In genomic region chr14:58947816-58948440, GRCh38 we compare ENCODE assay signal across 10 cellular contexts.
DNase-seq lines count a peak whose midpoint lies in the region; ATAC-seq and TF ChIP-seq lines count a peak whose summit lies in the region.
"Had no signal": no experiment of that assay in that cellular context is flagged by ENCODE, and none has a peak within 500 bp of the region (broad histone marks: within the 10 kb centered on the region; RNA-seq: fewer than 3 reads in every experiment).

No MANE protein-coding gene starts in this region.

- DNase-seq in HEK293T (ENCODE audit: extremely low spot score) (peak; percentile 13), NCI-H526 treated with DMSO at 0.1 percent for 48 hours (lab: John Stamatoyannopoulos, UW) (peak; percentile 23), dermis blood vessel endothelial cell (peak; percentile 1), osteocyte (ENCODE audit: extremely low spot score, unreplicated experiment) (no peak), middle frontal gyrus (ENCODE audit: extremely low spot score, low spot score) (no peak), NCI-H446 treated with DMSO at 0.1 percent for 48 hours (lab: John Stamatoyannopoulos, UW) (no peak)
- DNase-seq: activated CD4-positive, CD25-positive, alpha-beta regulatory T cell treated with anti-CD3 and anti-CD28 coated beads, Interleukin-2, amount 50 U/mL, for 72 hours had no signal

- H3K27ac Mint-ChIP-seq in osteocyte (ENCODE audit: unreplicated experiment): no peak overlapping the region

- peaks cover 3% of the 10 kb centered on the region for H3K4me1 Mint-ChIP-seq in osteocyte (ENCODE audit: unreplicated experiment)

- H3K4me3 Mint-ChIP-seq in osteocyte (ENCODE audit: unreplicated experiment): no peak overlapping the region

- ATAC-seq in GM18511 (IDR thresholded peaks at IDR 0.05; ENCODE audit: unreplicated experiment): no peak
- ATAC-seq: mucosa of descending colon, sciatic nerve had no signal

- H3K27me3 Mint-ChIP-seq in osteocyte (ENCODE audit: unreplicated experiment): peaks cover 2% of the 10 kb centered on the region

- no peaks in the 10 kb centered on the region for H3K36me3 Mint-ChIP-seq in osteocyte (ENCODE audit: unreplicated experiment)

- POLR2A ChIA-PET in HEK293T (lab: Yijun Ruan, JAX): no interaction called here

- CTCF ChIA-PET in HEK293T (lab: Yijun Ruan, JAX): interaction anchor here (0.7 kb wide), 1 partner anchor 99 kb away, joined by 3 read pairs; no protein-coding TSS in a partner anchor

- peaks cover 20% of the 10 kb centered on the region for H3K9me3 Mint-ChIP-seq in osteocyte (ENCODE audit: unreplicated experiment)

- peak; percentile 11 for TF ChIP-seq CTCF in osteocyte (IDR thresholded peaks at IDR 0.05)

TF ChIP-seq in HEK293T, 16 proteins besides CTCF, POLR2A, EP300 and RAD21:
- TF ChIP-seq SP1 (IDR thresholded peaks at IDR 0.05): no peak
- TF ChIP-seq FOXM1 (IDR thresholded peaks at IDR 0.05; ENCODE audit: borderline replicate concordance): no peak
- no peak for TF ChIP-seq ARNT (IDR thresholded peaks at IDR 0.05)

Comparison
In these comparisons a context has a peak if more than half of its experiments do, and no peak if none do; other contexts are left out.
1. DNase-seq: peak in HEK293T (single experiment), NCI-H526 treated with DMSO at 0.1 percent for 48 hours (single experiment) and dermis blood vessel endothelial cell (single experiment); none in osteocyte (single experiment), middle frontal gyrus (single experiment) and NCI-H446 treated with DMSO at 0.1 percent for 48 hours (single experiment).